In genomic region chr16:89922477-89922883, GRCh38 we compare ENCODE assay signal across 8 cellular contexts. TPM values are rescaled to one million over a fixed set of nuclear protein-coding genes. Genes with fewer than 3 reads are reported as not detected.
A peak's percentile ranks its signal among the peaks of the same experiment; 100 is the strongest.
DNase-seq lines count a peak whose midpoint lies in the region; ATAC-seq and TF ChIP-seq lines count a peak whose summit lies in the region.

No MANE protein-coding gene starts in this region.

- peak overlapping the region; percentile 47 for H3K9ac ChIP-seq in mucosa of stomach (ENCODE audit: low read length)

- no peaks in the 10 kb centered on the region for H3K36me3 ChIP-seq in esophagus (ENCODE audit: control insufficient read depth in 2 of 2, insufficient read depth in 2 of 2, low read length in 1 of 2)
- no peaks in the 10 kb centered on the region for H3K36me3 ChIP-seq in mucosa of stomach (ENCODE audit: control insufficient read depth, insufficient read depth, low read length)
- no peaks in the 10 kb centered on the region for H3K36me3 ChIP-seq in upper lobe of right lung

- H3K4me3 ChIP-seq in esophagus (ENCODE audit: low read depth in 1 of 2, low read length in 2 of 2), result peak overlapping the region; percentile 37 to 42
- no peak overlapping the region for H3K4me3 ChIP-seq in mucosa of stomach (ENCODE audit: low read length)
- peak overlapping the region; percentile 55 for H3K4me3 ChIP-seq in upper lobe of right lung

- peak overlapping the region; percentile 22 to 44 for H3K27ac ChIP-seq in esophagus (ENCODE audit: low read depth in 2 of 2, low read length in 1 of 2)
- H3K27ac ChIP-seq in upper lobe of right lung, result peak overlapping the region; percentile 80

- WGBS in esophagus, 2 donors, result 0 to 1% methylated on average over 25 to 31 of the region's 31 CpGs

- peaks cover 10 to 29% of the 10 kb centered on the region in 2 donors for H3K4me1 ChIP-seq in esophagus (ENCODE audit: control insufficient read depth in 2 of 2, insufficient read depth in 2 of 2, low read length in 1 of 2)
- peaks cover 51% of the 10 kb centered on the region for H3K4me1 ChIP-seq in mucosa of stomach (ENCODE audit: control insufficient read depth, insufficient read depth, low read length)
- peaks cover 54% of the 10 kb centered on the region for H3K4me1 ChIP-seq in upper lobe of right lung

- DNase-seq in DMS53 treated with DMSO at 0.1 percent for 48 hours (lab: John Stamatoyannopoulos, UW; ENCODE audit: unreplicated experiment) (peak; percentile 45), upper lobe of right lung (peak; percentile 80), medulla oblongata (ENCODE audit: extremely low spot score) (no peak)
- peak; percentile 34 for DNase-seq in activated CD4-positive, alpha-beta T cell treated with anti-CD3 and anti-CD28 coated beads, Interleukin-2, amount 50 U/mL, for 1 hour

- no peak for TF ChIP-seq EP300 in Ishikawa (IDR thresholded peaks at IDR 0.05; ENCODE audit: borderline replicate concordance)

- TF ChIP-seq CTCF in upper lobe of right lung (IDR thresholded peaks at IDR 0.05), result no peak

- H3K9me3 ChIP-seq in esophagus (ENCODE audit: control insufficient read depth in 2 of 2, insufficient read depth in 1 of 2, low read depth in 1 of 2, low read length in 1 of 2), result no peaks in the 10 kb centered on the region
- H3K9me3 ChIP-seq in mucosa of stomach (ENCODE audit: control insufficient read depth, low read length), result no peaks in the 10 kb centered on the region
- no peaks in the 10 kb centered on the region for H3K9me3 ChIP-seq in upper lobe of right lung

- intact Hi-C loops in upper lobe of right lung (cut with DNase I), result no loop called here

- no peak for ATAC-seq in upper lobe of right lung
- ATAC-seq in HG03139 (IDR thresholded peaks at IDR 0.05; ENCODE audit: unreplicated experiment), result no peak

- H3K27me3 ChIP-seq in esophagus (ENCODE audit: control insufficient read depth in 1 of 2, insufficient read depth in 2 of 2, low read length in 2 of 2) (peaks cover 0 to 9% of the 10 kb centered on the region in 2 donors), mucosa of stomach (ENCODE audit: control insufficient read depth, insufficient read depth, low read length) (peaks cover 71% of the 10 kb centered on the region), upper lobe of right lung (peaks cover 49% of the 10 kb centered on the region)

- TF ChIP-seq RAD21 in Ishikawa (IDR thresholded peaks at IDR 0.05; ENCODE audit: low read depth), result no peak

TF ChIP-seq in Ishikawa, 13 proteins besides CTCF, POLR2A, EP300 and RAD21:
- TF ChIP-seq TCF12 (IDR thresholded peaks at IDR 0.05; ENCODE audit: low read depth) (peak; percentile 26; the same call in 1 of the 2 replicates), NFIC (IDR thresholded peaks at IDR 0.05) (no peak)

RNA-seq across cellular contexts. Expression of gene TUBB3, which starts 0.7 kb away (rescaled TPM):
- polyA plus RNA-seq in esophagus, result 1 to 10 TPM in 1 of 2 donors, under 1 TPM in 1; 0.16 to 1.5 TPM
- 1.5 TPM for total RNA-seq in upper lobe of right lung

RNA-seq across cellular contexts. Expression of gene MC1R, which starts 3.8 kb away (rescaled TPM):
- polyA plus RNA-seq in esophagus, result 1 to 10 TPM; 1.3 to 3.3 TPM
- 3.6 TPM for total RNA-seq in upper lobe of right lung

RNA-seq across cellular contexts. Expression of gene DEF8, which starts 26.1 kb away (rescaled TPM):
- polyA plus RNA-seq in esophagus, result 10 to 100 TPM; 47.0 to 47.2 TPM
- total RNA-seq in upper lobe of right lung, result 70.0 TPM

RNA-seq across cellular contexts. Expression of gene TCF25, which starts 49.1 kb away (rescaled TPM):
- 10 to 100 TPM; 76.3 to 83.2 TPM for polyA plus RNA-seq in esophagus
- 162 TPM for total RNA-seq in upper lobe of right lung
